Comparison of ENCODE assay signal across 21 cellular contexts in genomic region chr6:120116343-120116742, GRCh38.
"Had no signal": no experiment of that assay in that cellular context is flagged by ENCODE, and none has a peak within 500 bp of the region (broad histone marks: within the 10 kb centered on the region; RNA-seq: fewer than 3 reads in every experiment).

No MANE protein-coding gene starts in this region.

- H3K36me3 ChIP-seq: breast epithelium, prostate gland, spleen, thyroid gland had no signal

- H3K4me2 ChIP-seq: hepatocyte had no signal

- H3K9me3 Mint-ChIP-seq: activated naive CD8-positive, alpha-beta T cell treated with anti-CD3 and anti-CD28 coated beads for 36 hours; activated T-cell treated with anti-CD3 and anti-CD28 coated beads, Interleukin-2, amount 50 U/mL, for 24 hours; central memory CD8-positive, alpha-beta T cell; effector memory CD8-positive, alpha-beta T cell had no signal

- H3K4me1 Mint-ChIP-seq: activated naive CD8-positive, alpha-beta T cell treated with anti-CD3 and anti-CD28 coated beads for 36 hours; activated T-helper 17 cell treated with anti-CD3 and anti-CD28 coated beads, Interleukin-2, amount 50 U/mL, for 72 hours; central memory CD8-positive, alpha-beta T cell had no signal

- H3K27ac ChIP-seq: breast epithelium, hepatocyte, prostate gland, spleen, thyroid gland had no signal

- H3K4me3 ChIP-seq: breast epithelium, hepatocyte, prostate gland, spleen, thyroid gland had no signal

- H3K36me3 Mint-ChIP-seq: activated naive CD8-positive, alpha-beta T cell treated with anti-CD3 and anti-CD28 coated beads for 36 hours; natural killer cell treated with Interleukin-12 subunit alpha and Interleukin-12 subunit beta and Interleukin-15 and Interleukin-18, amount 100 ng/mL, for 72 hours had no signal

- H3K4me3 Mint-ChIP-seq: activated naive CD8-positive, alpha-beta T cell treated with anti-CD3 and anti-CD28 coated beads for 36 hours; activated T-cell treated with anti-CD3 and anti-CD28 coated beads, Interleukin-2, amount 50 U/mL, for 24 hours; activated T-helper 17 cell treated with anti-CD3 and anti-CD28 coated beads, Interleukin-2, amount 50 U/mL, for 72 hours; central memory CD8-positive, alpha-beta T cell; effector memory CD8-positive, alpha-beta T cell; natural killer cell treated with Interleukin-12 subunit alpha and Interleukin-12 subunit beta and Interleukin-15 and Interleukin-18, amount 100 ng/mL, for 72 hours had no signal

- H2AFZ ChIP-seq: hepatocyte had no signal

- H3K79me2 ChIP-seq: hepatocyte had no signal

- ATAC-seq: activated T-helper 17 cell treated with anti-CD3 and anti-CD28 coated beads, Interleukin-2, amount 50 U/mL, for 72 hours; effector memory CD8-positive, alpha-beta T cell; esophagus mucosa; left ventricle myocardium superior; natural killer cell treated with Interleukin-12 subunit alpha and Interleukin-12 subunit beta and Interleukin-15 and Interleukin-18, amount 100 ng/mL, for 72 hours; stimulated activated naive CD8-positive, alpha-beta T cell treated with anti-CD3 and anti-CD28 coated beads, Interleukin-15, Interleukin-2, amounts not matched to agents 100 U/mL and 50 U/mL, for 24 hours had no signal

- H3K27me3 ChIP-seq: breast epithelium, hepatocyte, spleen, thyroid gland had no signal

- H3K4me1 ChIP-seq: breast epithelium, prostate gland, spleen, thyroid gland had no signal

- DNase-seq: activated CD4-positive, alpha-beta T cell treated with anti-CD3 and anti-CD28 coated beads, Interleukin-2, amount 50 U/mL, for 4 hours; activated CD8-positive, alpha-beta memory T cell treated with anti-CD3 and anti-CD28 coated beads for 24 hours; activated CD8-positive, alpha-beta memory T cell treated with anti-CD3 and anti-CD28 coated beads, Interleukin-2, amount 50 U/mL, for 4 hours; activated naive CD8-positive, alpha-beta T cell treated with anti-CD3 and anti-CD28 coated beads for 36 hours; activated T-cell treated with anti-CD3 and anti-CD28 coated beads, Interleukin-2, amount 50 U/mL, for 24 hours; effector memory CD8-positive, alpha-beta T cell; glutamatergic neuron; left ventricle myocardium superior; mammary epithelial cell; midbrain; spleen; stimulated activated CD4-positive, alpha-beta T cell treated with anti-CD3 and anti-CD28 coated beads, Interleukin-4, amount 100 ng/mL, for 1 hour; stimulated activated naive CD8-positive, alpha-beta T cell treated with anti-CD3 and anti-CD28 coated beads, Interleukin-15, Interleukin-2, amounts not matched to agents 100 U/mL and 50 U/mL, for 24 hours; thyroid gland had no signal

- H3K27me3 Mint-ChIP-seq: activated naive CD8-positive, alpha-beta T cell treated with anti-CD3 and anti-CD28 coated beads for 36 hours; activated T-cell treated with anti-CD3 and anti-CD28 coated beads, Interleukin-2, amount 50 U/mL, for 24 hours; central memory CD8-positive, alpha-beta T cell; effector memory CD8-positive, alpha-beta T cell; natural killer cell treated with Interleukin-12 subunit alpha and Interleukin-12 subunit beta and Interleukin-15 and Interleukin-18, amount 100 ng/mL, for 72 hours had no signal

- H3K27ac Mint-ChIP-seq: activated naive CD8-positive, alpha-beta T cell treated with anti-CD3 and anti-CD28 coated beads for 36 hours; activated T-cell treated with anti-CD3 and anti-CD28 coated beads, Interleukin-2, amount 50 U/mL, for 24 hours; activated T-helper 17 cell treated with anti-CD3 and anti-CD28 coated beads, Interleukin-2, amount 50 U/mL, for 72 hours; effector memory CD8-positive, alpha-beta T cell; natural killer cell treated with Interleukin-12 subunit alpha and Interleukin-12 subunit beta and Interleukin-15 and Interleukin-18, amount 100 ng/mL, for 72 hours had no signal

- H3K9me3 ChIP-seq: breast epithelium, prostate gland, thyroid gland had no signal
